Comparison of ENCODE assay signal across 8 cellular contexts in genomic region chr4:39638358-39639239, GRCh38.
DNase-seq lines count a peak whose midpoint lies in the region; ATAC-seq lines count a peak whose summit lies in the region.

TSS of gene SMIM14 (minus strand) at chr4:39638865. CDS start at chr4:39605145, 33,720 bp downstream.

- peaks cover 10% of the 10 kb centered on the region for H3K4me1 ChIP-seq in effector memory CD4-positive, alpha-beta T cell (ENCODE audit: control insufficient read depth, insufficient read depth, low read length, poor library complexity, severe bottlenecking)

- H3K36me3 Mint-ChIP-seq in memory B cell: peaks cover 3% of the 10 kb centered on the region

- H3K27me3 Mint-ChIP-seq in memory B cell: no peaks in the 10 kb centered on the region

- no peaks in the 10 kb centered on the region for H3K36me3 ChIP-seq in effector memory CD4-positive, alpha-beta T cell (ENCODE audit: control insufficient read depth, insufficient read depth, low read length)

- peak within 1 kb of the TSS; percentile 93 for H3K27ac Mint-ChIP-seq in memory B cell

- DNase-seq in CMK (ENCODE audit: low read depth): peak; percentile 91
- DNase-seq in HS-27A (ENCODE audit: low read depth): peak; percentile 90
- peak; percentile 94 to 98 for DNase-seq in NOMO-1 (lab: John Stamatoyannopoulos, UW; ENCODE audit: unreplicated experiment in 2 of 2)
- peak; percentile 67 to 84 (median 77) for DNase-seq in activated CD8-positive, alpha-beta memory T cell treated with anti-CD3 and anti-CD28 coated beads for 48 hours (ENCODE audit: low read depth in 2 of 3, low spot score in 2 of 3)
- DNase-seq in effector memory CD4-positive, alpha-beta T cell: peak; percentile 85 to 87 (median 87)
- DNase-seq in memory B cell (ENCODE audit: low spot score in 2 of 2): peak; percentile 69 to 79
- peak; percentile 77 for DNase-seq in stimulated activated CD8-positive, alpha-beta memory T cell treated with anti-CD3 and anti-CD28 coated beads, Interleukin-12 subunit alpha, Interleukin-12 subunit beta, amount 100 ng/mL, for 1 hour (ENCODE audit: low read depth)

- H3K27ac ChIP-seq in effector memory CD4-positive, alpha-beta T cell (ENCODE audit: insufficient read depth, low read length, poor library complexity, severe bottlenecking): peak within 1 kb of the TSS; percentile 81

- peak within 1 kb of the TSS; percentile 94 for H3K4me3 Mint-ChIP-seq in memory B cell

- peak; percentile 69 for ATAC-seq in GM19467 (IDR thresholded peaks at IDR 0.05; ENCODE audit: unreplicated experiment)
- ATAC-seq in memory B cell (ENCODE audit: low read depth): peak; percentile 75

- peaks cover 26% of the 10 kb centered on the region for H3K4me1 Mint-ChIP-seq in memory B cell

- H3K9me3 Mint-ChIP-seq in memory B cell: no peaks in the 10 kb centered on the region

- no peaks in the 10 kb centered on the region for H3K9me3 ChIP-seq in effector memory CD4-positive, alpha-beta T cell (ENCODE audit: control insufficient read depth, low read length)

- H3K27me3 ChIP-seq in effector memory CD4-positive, alpha-beta T cell (replicated peaks; ENCODE audit: control insufficient read depth, insufficient read depth, low read length, poor library complexity, severe bottlenecking): no peaks in the 10 kb centered on the region

- H3K4me3 ChIP-seq in effector memory CD4-positive, alpha-beta T cell (ENCODE audit: insufficient read depth, low read depth, low read length, poor library complexity, severe bottlenecking): peak within 1 kb of the TSS; percentile 74

Comparison
In these comparisons a context has a peak if more than half of its experiments do, and no peak if none do; other contexts are left out.
1. Peak in every context shown above with its lines: DNase-seq, ATAC-seq, H3K4me3 ChIP-seq and H3K27ac ChIP-seq.